In the genomic region with DNA sequence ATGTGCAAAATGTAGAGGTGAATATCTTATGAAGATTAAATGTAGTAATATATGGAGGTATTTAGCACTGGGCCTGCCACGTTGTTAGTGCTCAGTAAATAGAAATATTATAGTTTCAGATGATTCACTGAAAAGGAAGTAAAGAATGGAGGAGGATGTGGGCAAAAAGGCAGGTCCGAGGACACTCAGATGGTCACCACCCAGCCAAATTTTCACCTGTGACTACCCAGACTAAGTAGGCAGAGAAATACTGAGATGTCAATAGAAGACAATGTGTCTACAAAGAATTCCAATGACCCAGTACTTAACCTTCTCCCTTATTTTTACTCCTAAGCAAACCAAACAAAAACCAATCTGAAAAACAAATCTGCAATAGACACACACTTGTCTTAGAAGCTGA, we compare ENCODE assay signal across 31 cellular contexts.
"Had no signal": no experiment of that assay in that cellular context is flagged by ENCODE, and none has a peak within 500 bp of the region (broad histone marks: within the 10 kb centered on the region; RNA-seq: fewer than 3 reads in every experiment).

No MANE protein-coding gene starts in this region.

- H3K4me3 ChIP-seq: PC-9, SJSA1 had no signal

- H3K9ac ChIP-seq: KMS-11, SK-N-SH had no signal

- H3K9me3 ChIP-seq: SJSA1, SK-N-SH had no signal

- ATAC-seq: Panc1, Right ventricle myocardium inferior had no signal

- DNase-seq: Karpas-422, MM.1S, NCI-H1048, NCI-H1092 treated with DMSO at 0.1 percent for 48 hours, NCI-H1105 treated with DMSO at 0.1 percent for 48 hours, NCI-H1436, NCI-H146, NCI-H1694, NCI-H187, NCI-H1930, NCI-H2029 treated with DMSO at 0.1 percent for 48 hours, NCI-H2081 treated with DMSO at 0.1 percent for 48 hours, NCI-H2107, NCI-H2171, NCI-H226, NCI-H446 treated with DMSO at 0.1 percent for 48 hours, NCI-H510A, NCI-H524, NCI-H526, NCI-H69, NCI-H748 treated with DMSO at 0.1 percent for 48 hours, NCI-H82, PC-9, SHP77 treated with DMSO at 0.1 percent for 48 hours, SK-N-SH, SW 1271 had no signal

- H3K4me1 ChIP-seq: SJSA1 had no signal

- H3K9me2 ChIP-seq: SK-N-SH had no signal

- H3K4me2 ChIP-seq: KMS-11, SK-N-SH had no signal

- H3K27ac ChIP-seq: KMS-11, PC-9, RWPE1, SJSA1 had no signal

- H3K27me3 ChIP-seq: SJSA1 had no signal

- H2AFZ ChIP-seq: PC-9 had no signal

- H3K36me3 ChIP-seq: SJSA1 had no signal
